In genomic region chr13:113442985-113443362, GRCh38 we compare ENCODE assay signal across 38 cellular contexts.
"Had no signal": no experiment of that assay in that cellular context is flagged by ENCODE, and none has a peak within 500 bp of the region (broad histone marks: within the 10 kb centered on the region; RNA-seq: fewer than 3 reads in every experiment).

No MANE protein-coding gene starts in this region.

- H3K27ac Mint-ChIP-seq: activated B cell treated with CpG ODN at 0.5 μM for 24 hours; activated CD4-positive, alpha-beta memory T cell treated with anti-CD3 and anti-CD28 coated beads for 36 hours; activated CD4-positive, alpha-beta T cell treated with anti-CD3 and anti-CD28 coated beads, Interleukin-2, amount 10 ng/mL, durations not matched to agents 24 days and 14 days; activated CD8-positive, alpha-beta T cell treated with anti-CD3 and anti-CD28 coated beads for 36 hours; activated naive CD4-positive, alpha-beta T cell treated with anti-CD3 and anti-CD28 coated beads for 36 hours; activated naive CD4-positive, alpha-beta T cell treated with anti-CD3 and anti-CD28 coated beads, Interleukin-2, amount 50 U/mL, for 72 hours; activated naive CD8-positive, alpha-beta T cell treated with anti-CD3 and anti-CD28 coated beads for 36 hours; activated T-cell treated with anti-CD3 and anti-CD28 coated beads, Interleukin-2, amount 50 U/mL, for 72 hours; activated T-helper 1 cell treated with anti-CD3 and anti-CD28 coated beads, Interleukin-12 subunit alpha, Interleukin-12 subunit beta, Interleukin-2, Interleukin-4 antibody, amounts not matched to agents 30 ng/mL and 10 ng/mL and 1 ng/mL, durations not matched to agents 14 hours and 24 hours and 36 hours; activated T-helper 17 cell treated with anti-CD3 and anti-CD28 coated beads, Interleukin-2, amount 50 U/mL, for 72 hours; brain; T-helper 1 cell treated with Interleukin-12 subunit alpha and Interleukin-12 subunit beta and Interleukin-4 antibody, amounts not matched to agents 30 μg/mL and 1 μg/mL, for 36 hours; T-helper 2 cell treated with Interferon-gamma antibody and Interleukin-4, amounts not matched to agents 5 μg/mL and 100 μg/mL, for 36 hours had no signal

- FAIRE-seq: astrocyte, bronchial epithelial cell, TTC549 had no signal

- H3K4me1 Mint-ChIP-seq: activated CD4-positive, alpha-beta T cell treated with anti-CD3 and anti-CD28 coated beads, Interleukin-2, amount 10 ng/mL, durations not matched to agents 24 days and 14 days; activated naive CD8-positive, alpha-beta T cell treated with anti-CD3 and anti-CD28 coated beads for 36 hours; activated T-helper 17 cell treated with anti-CD3 and anti-CD28 coated beads, Interleukin-2, amount 50 U/mL, for 72 hours; brain; central memory CD8-positive, alpha-beta T cell had no signal

- H3K4me1 ChIP-seq: adrenal gland had no signal

- H3K4me3 ChIP-seq: adrenal gland, cardiac muscle cell had no signal

- H3K36me3 ChIP-seq: adrenal gland had no signal

- ATAC-seq: activated CD8-positive, alpha-beta T cell treated with anti-CD3 and anti-CD28 coated beads for 36 hours; activated naive CD4-positive, alpha-beta T cell treated with anti-CD3 and anti-CD28 coated beads, Interleukin-2, amount 50 U/mL, for 72 hours; activated T-cell treated with anti-CD3 and anti-CD28 coated beads, Interleukin-2, amount 50 U/mL, for 4 hours; activated T-cell treated with anti-CD3 and anti-CD28 coated beads, Interleukin-2, amount 50 U/mL, for 72 hours; activated T-helper 17 cell treated with anti-CD3 and anti-CD28 coated beads, Interleukin-2, amount 50 U/mL, for 72 hours had no signal

- H3K4me3 Mint-ChIP-seq: activated B cell treated with CpG ODN at 0.5 μM for 24 hours; activated CD4-positive, alpha-beta memory T cell treated with anti-CD3 and anti-CD28 coated beads for 36 hours; activated CD4-positive, alpha-beta T cell treated with anti-CD3 and anti-CD28 coated beads, Interleukin-2, amount 10 ng/mL, durations not matched to agents 24 days and 14 days; activated CD8-positive, alpha-beta T cell treated with anti-CD3 and anti-CD28 coated beads for 36 hours; activated naive CD4-positive, alpha-beta T cell treated with anti-CD3 and anti-CD28 coated beads for 36 hours; activated naive CD8-positive, alpha-beta T cell treated with anti-CD3 and anti-CD28 coated beads for 36 hours; activated T-cell treated with anti-CD3 and anti-CD28 coated beads, Interleukin-2, amount 50 U/mL, for 4 hours; activated T-cell treated with anti-CD3 and anti-CD28 coated beads, Interleukin-2, amount 50 U/mL, for 72 hours; activated T-helper 1 cell treated with anti-CD3 and anti-CD28 coated beads, Interleukin-12 subunit alpha, Interleukin-12 subunit beta, Interleukin-2, Interleukin-4 antibody, amounts not matched to agents 30 ng/mL and 10 ng/mL and 1 ng/mL, durations not matched to agents 14 hours and 24 hours and 36 hours; activated T-helper 17 cell treated with anti-CD3 and anti-CD28 coated beads, Interleukin-2, amount 50 U/mL, for 72 hours; brain; central memory CD8-positive, alpha-beta T cell; T-helper 1 cell treated with Interleukin-12 subunit alpha and Interleukin-12 subunit beta and Interleukin-4 antibody, amounts not matched to agents 30 μg/mL and 1 μg/mL, for 36 hours; T-helper 2 cell treated with Interferon-gamma antibody and Interleukin-4, amounts not matched to agents 5 μg/mL and 100 μg/mL, for 36 hours had no signal

- H3K36me3 Mint-ChIP-seq: activated naive CD4-positive, alpha-beta T cell treated with anti-CD3 and anti-CD28 coated beads, Interleukin-2, amount 50 U/mL, for 72 hours had no signal

- H3K27me3 Mint-ChIP-seq: activated B cell treated with CpG ODN at 0.5 μM for 24 hours; activated CD4-positive, alpha-beta memory T cell treated with anti-CD3 and anti-CD28 coated beads for 36 hours; activated CD4-positive, alpha-beta T cell treated with anti-CD3 and anti-CD28 coated beads, Interleukin-2, amount 10 ng/mL, durations not matched to agents 24 days and 14 days; activated CD8-positive, alpha-beta T cell treated with anti-CD3 and anti-CD28 coated beads for 36 hours; activated naive CD8-positive, alpha-beta T cell treated with anti-CD3 and anti-CD28 coated beads for 36 hours; activated T-helper 17 cell treated with anti-CD3 and anti-CD28 coated beads, Interleukin-2, amount 50 U/mL, for 72 hours; brain; central memory CD8-positive, alpha-beta T cell had no signal

- H3K9me3 Mint-ChIP-seq: activated B cell treated with CpG ODN at 0.5 μM for 24 hours; activated CD4-positive, alpha-beta memory T cell treated with anti-CD3 and anti-CD28 coated beads for 36 hours; activated naive CD8-positive, alpha-beta T cell treated with anti-CD3 and anti-CD28 coated beads for 36 hours; activated T-cell treated with anti-CD3 and anti-CD28 coated beads, Interleukin-2, amount 50 U/mL, for 4 hours; activated T-helper 1 cell treated with anti-CD3 and anti-CD28 coated beads, Interleukin-12 subunit alpha, Interleukin-12 subunit beta, Interleukin-2, Interleukin-4 antibody, amounts not matched to agents 30 ng/mL and 10 ng/mL and 1 ng/mL, durations not matched to agents 14 hours and 24 hours and 36 hours; central memory CD8-positive, alpha-beta T cell; T-helper 2 cell treated with Interferon-gamma antibody and Interleukin-4, amounts not matched to agents 5 μg/mL and 100 μg/mL, for 36 hours had no signal

- H3K27ac ChIP-seq: adrenal gland, cardiac muscle cell, VCaP had no signal

- DNase-seq: activated B cell treated with CpG ODN at 0.5 μM for 24 hours; activated CD4-positive, alpha-beta memory T cell treated with anti-CD3 and anti-CD28 coated beads for 36 hours; activated CD4-positive, alpha-beta T cell treated with anti-CD3 and anti-CD28 coated beads for 4 hours; activated CD4-positive, alpha-beta T cell treated with anti-CD3 and anti-CD28 coated beads, Interleukin-2, amount 10 ng/mL, durations not matched to agents 24 days and 14 days; activated CD4-positive, alpha-beta T cell treated with anti-CD3 and anti-CD28 coated beads, Interleukin-2, amount 50 U/mL, for 1 hour; activated CD4-positive, alpha-beta T cell treated with anti-CD3 and anti-CD28 coated beads, Interleukin-2, amount 50 U/mL, for 4 hours; activated CD4-positive, CD25-positive, alpha-beta regulatory T cell treated with anti-CD3 and anti-CD28 coated beads, Interleukin-2, amount 50 U/mL, for 72 hours; activated CD8-positive, alpha-beta memory T cell treated with anti-CD3 and anti-CD28 coated beads, Interleukin-2, amount 50 U/mL, for 4 hours; activated CD8-positive, alpha-beta T cell treated with anti-CD3 and anti-CD28 coated beads for 36 hours; activated effector memory CD4-positive, alpha-beta T cell treated with anti-CD3 and anti-CD28 coated beads, Interleukin-2, amount 50 U/mL, for 16 hours; activated gamma-delta T cell treated with Interleukin-2 at 50 U/mL for 16 hours; activated naive CD4-positive, alpha-beta T cell; activated naive CD4-positive, alpha-beta T cell treated with anti-CD3 and anti-CD28 coated beads for 36 hours; activated naive CD4-positive, alpha-beta T cell treated with anti-CD3 and anti-CD28 coated beads, Interleukin-2, amount 50 U/mL, for 16 hours; activated naive CD8-positive, alpha-beta T cell treated with anti-CD3 and anti-CD28 coated beads for 36 hours; activated T-cell treated with anti-CD3 and anti-CD28 coated beads for 4 hours; activated T-cell treated with anti-CD3 and anti-CD28 coated beads, Interleukin-2, amount 50 U/mL, for 1 hour; activated T-cell treated with anti-CD3 and anti-CD28 coated beads, Interleukin-2, amount 50 U/mL, for 4 hours; activated T-cell treated with anti-CD3 and anti-CD28 coated beads, Interleukin-2, amount 50 U/mL, for 72 hours; adrenal gland; amniotic stem cell; caudate nucleus; SW 1271; T-helper 1 cell; T-helper 2 cell; T-helper 9 cell had no signal

- H3K9me3 ChIP-seq: adrenal gland had no signal

- H3K27me3 ChIP-seq: adrenal gland, cardiac muscle cell had no signal
